Comparison of ENCODE assay signal across 17 cellular contexts in the genomic region with DNA sequence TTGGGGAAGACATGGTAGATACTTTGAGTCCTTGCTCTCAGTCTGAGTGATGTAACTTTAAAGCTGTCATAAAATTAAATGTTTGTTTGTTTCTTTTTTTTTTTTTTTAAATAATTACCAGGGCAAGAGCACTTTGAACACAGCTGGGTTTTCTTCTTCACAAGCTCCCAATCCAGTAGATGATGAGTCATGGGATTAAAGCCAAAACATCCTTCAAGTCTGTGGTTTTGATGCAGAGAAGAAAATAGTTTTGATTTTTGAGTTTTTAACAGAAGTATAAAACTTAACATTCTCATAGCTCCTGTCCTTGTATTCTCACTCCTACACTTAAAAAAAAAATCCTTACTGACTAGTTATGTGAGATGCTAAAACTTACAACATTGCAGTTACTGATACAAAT. TPM values are rescaled to one million over a fixed set of nuclear protein-coding genes. Genes with fewer than 3 reads are reported as not detected.
A peak's percentile ranks its signal among the peaks of the same experiment; 100 is the strongest.
DNase-seq lines count a peak whose midpoint lies in the region; ATAC-seq and TF ChIP-seq lines count a peak whose summit lies in the region.
"Had no signal": no experiment of that assay in that cellular context is flagged by ENCODE, and none has a peak within 500 bp of the region (broad histone marks: within the 10 kb centered on the region; RNA-seq: fewer than 3 reads in every experiment).

No MANE protein-coding gene starts in this region.

- H3K4me3 Mint-ChIP-seq in progenitor cell of endocrine pancreas (ENCODE audit: low read depth) = no peak overlapping the region
- H3K4me3 Mint-ChIP-seq: activated CD8-positive, alpha-beta T cell treated with anti-CD3 and anti-CD28 coated beads for 36 hours; activated naive CD8-positive, alpha-beta T cell treated with anti-CD3 and anti-CD28 coated beads, Interleukin-2, amount 10 ng/mL, durations not matched to agents 7 days and 5 days; stimulated activated memory B cell treated with anti-CD40 and anti-IgM and Interleukin-4, amounts not matched to agents 10 μg/mL and 1 μg/mL and 100 μg/mL, for 72 hours; T-cell had no signal

- TF ChIP-seq CTCF in epithelial cell of proximal tubule (conservative IDR thresholded peaks at IDR 0.05; ENCODE audit: low read depth, low read length) = no peak
- no peak for TF ChIP-seq CTCF in smooth muscle cell (IDR thresholded peaks at IDR 0.05; ENCODE audit: borderline replicate concordance, insufficient read depth, poor library complexity, severe bottlenecking)
- TF ChIP-seq CTCF in progenitor cell of endocrine pancreas (IDR thresholded peaks at IDR 0.05; ENCODE audit: unreplicated experiment) = no peak
- no peak for TF ChIP-seq CTCF in lower leg skin (IDR thresholded peaks at IDR 0.05)

- no peak overlapping the region for H2AFZ ChIP-seq in smooth muscle cell (ENCODE audit: low read depth)

- no peak overlapping the region for H3K9ac ChIP-seq in smooth muscle cell (ENCODE audit: low read depth)

- no peak for TF ChIP-seq POLR2A in lower leg skin (IDR thresholded peaks at IDR 0.05)

- no peaks in the 10 kb centered on the region for H3K27me3 ChIP-seq in smooth muscle cell (ENCODE audit: low read depth)

- peak; percentile 9 for DNase-seq in DMS 273 (lab: John Stamatoyannopoulos, UW; ENCODE audit: unreplicated experiment)
- DNase-seq in DMS 273 treated with DMSO at 0.1 percent for 48 hours (lab: John Stamatoyannopoulos, UW) = no peak
- DNase-seq in RPMI7951 (ENCODE audit: low read depth) = peak; percentile 82
- DNase-seq in epithelial cell of proximal tubule (ENCODE audit: low read depth) = peak; percentile 10
- DNase-seq in smooth muscle cell (lab: John Stamatoyannopoulos, UW; ENCODE audit: unreplicated experiment) = no peak
- no peak for DNase-seq in progenitor cell of endocrine pancreas (ENCODE audit: low spot score, unreplicated experiment)
- no peak for DNase-seq in lower leg skin (ENCODE audit: low spot score in 2 of 2)
- DNase-seq: activated CD8-positive, alpha-beta T cell treated with anti-CD3 and anti-CD28 coated beads for 36 hours; activated naive CD8-positive, alpha-beta T cell treated with anti-CD3 and anti-CD28 coated beads, Interleukin-2, amount 10 ng/mL, durations not matched to agents 7 days and 5 days; NCI-H1048; NCI-H526 treated with DMSO at 0.1 percent for 48 hours; T-cell had no signal

- H3K4me2 ChIP-seq in smooth muscle cell = peak overlapping the region; percentile 47

- intact Hi-C loops in lower leg skin (cut with DNase I; ENCODE audit: low total_unique reads) = no loop called here

- no peaks in the 10 kb centered on the region for H3K36me3 ChIP-seq in smooth muscle cell (ENCODE audit: low read depth)

- no peaks in the 10 kb centered on the region for H4K20me1 ChIP-seq in smooth muscle cell (ENCODE audit: low read depth)

- no peaks in the 10 kb centered on the region for H3K4me1 Mint-ChIP-seq in progenitor cell of endocrine pancreas (ENCODE audit: low read depth)
- H3K4me1 Mint-ChIP-seq: stimulated activated memory B cell treated with anti-CD40 and anti-IgM and Interleukin-4, amounts not matched to agents 10 μg/mL and 1 μg/mL and 100 μg/mL, for 72 hours had no signal

- H3K4me3 ChIP-seq in epithelial cell of proximal tubule (ENCODE audit: low read depth, low read length) (no peak overlapping the region), smooth muscle cell (no peak overlapping the region), lower leg skin (ENCODE audit: low read depth, poor library complexity, severe bottlenecking) (no peak overlapping the region)

- H3F3A ChIP-seq in smooth muscle cell (ENCODE audit: low read depth) = no peaks in the 10 kb centered on the region

- H3K9me3 Mint-ChIP-seq in progenitor cell of endocrine pancreas (ENCODE audit: low read depth) = no peaks in the 10 kb centered on the region
- H3K9me3 Mint-ChIP-seq: activated CD8-positive, alpha-beta T cell treated with anti-CD3 and anti-CD28 coated beads for 36 hours; activated naive CD8-positive, alpha-beta T cell treated with anti-CD3 and anti-CD28 coated beads, Interleukin-2, amount 10 ng/mL, durations not matched to agents 7 days and 5 days; stimulated activated memory B cell treated with anti-CD40 and anti-IgM and Interleukin-4, amounts not matched to agents 10 μg/mL and 1 μg/mL and 100 μg/mL, for 72 hours; T-cell had no signal

- H3K9me3 ChIP-seq in smooth muscle cell (replicated peaks; ENCODE audit: low read depth) = no peaks in the 10 kb centered on the region

- no peaks in the 10 kb centered on the region for H3K79me2 ChIP-seq in smooth muscle cell (ENCODE audit: low read depth)

- ATAC-seq in GM21447 (IDR thresholded peaks at IDR 0.05; ENCODE audit: unreplicated experiment) = no peak
- ATAC-seq: activated CD8-positive, alpha-beta T cell treated with anti-CD3 and anti-CD28 coated beads for 36 hours; stimulated activated memory B cell treated with anti-CD40 and anti-IgM and Interleukin-4, amounts not matched to agents 10 μg/mL and 1 μg/mL and 100 μg/mL, for 72 hours; T-cell had no signal

- peaks cover 3% of the 10 kb centered on the region for H3K4me1 ChIP-seq in smooth muscle cell (ENCODE audit: low read depth)

- H3K27me3 Mint-ChIP-seq in progenitor cell of endocrine pancreas = peaks cover 20% of the 10 kb centered on the region

- H3K27ac ChIP-seq in smooth muscle cell (ENCODE audit: low read depth) = peak overlapping the region; percentile 67
- H3K27ac ChIP-seq: 22Rv1 had no signal

- no peaks in the 10 kb centered on the region for H3K36me3 Mint-ChIP-seq in progenitor cell of endocrine pancreas (ENCODE audit: insufficient read depth)
- H3K36me3 Mint-ChIP-seq: activated naive CD8-positive, alpha-beta T cell treated with anti-CD3 and anti-CD28 coated beads, Interleukin-2, amount 10 ng/mL, durations not matched to agents 7 days and 5 days; stimulated activated memory B cell treated with anti-CD40 and anti-IgM and Interleukin-4, amounts not matched to agents 10 μg/mL and 1 μg/mL and 100 μg/mL, for 72 hours; T-cell had no signal

- no peak overlapping the region for H3K27ac Mint-ChIP-seq in progenitor cell of endocrine pancreas
- H3K27ac Mint-ChIP-seq: activated CD8-positive, alpha-beta T cell treated with anti-CD3 and anti-CD28 coated beads for 36 hours; activated naive CD8-positive, alpha-beta T cell treated with anti-CD3 and anti-CD28 coated beads, Interleukin-2, amount 10 ng/mL, durations not matched to agents 7 days and 5 days; stimulated activated memory B cell treated with anti-CD40 and anti-IgM and Interleukin-4, amounts not matched to agents 10 μg/mL and 1 μg/mL and 100 μg/mL, for 72 hours; T-cell had no signal

RNA-seq across cellular contexts. Expression of a gene that starts 34.8 kb away (rescaled TPM):
- 0.24 and 0.68 TPM in 2 replicates for total RNA-seq in RPMI7951 (2014; rRNA removed; shearing (Covaris generic))
- total RNA-seq in epithelial cell of proximal tubule = 2.5 and 2.9 TPM in 2 replicates
- 2.2 TPM in 2 replicates for total RNA-seq in smooth muscle cell
- polyA plus RNA-seq in smooth muscle cell = 0.63 and 0.67 TPM in 2 replicates
- total RNA-seq in progenitor cell of endocrine pancreas = 0.17 TPM in 1 of 2 replicates, not detected in the other
- total RNA-seq in lower leg skin = 1 to 10 TPM in 2 of 4 donors, under 1 TPM in 2; 0.30 to 3.1 (median 1.3) TPM
- total RNA-seq: activated CD8-positive, alpha-beta T cell treated with anti-CD3 and anti-CD28 coated beads for 36 hours; activated naive CD8-positive, alpha-beta T cell treated with anti-CD3 and anti-CD28 coated beads, Interleukin-2, amount 10 ng/mL, durations not matched to agents 7 days and 5 days; H1; T-cell had no signal
- polyA plus RNA-seq: H1, neural cell had no signal

Comparison
In these comparisons a context has a peak if more than half of its experiments do, and no peak if none do; other contexts are left out.
1. DNase-seq: peak in DMS 273 (single experiment), RPMI7951 (single experiment) and epithelial cell of proximal tubule (single experiment); none in DMS 273 treated with DMSO at 0.1 percent for 48 hours (single experiment), smooth muscle cell (single experiment), progenitor cell of endocrine pancreas (single experiment) and lower leg skin (0 of 2).